In the genomic region with DNA sequence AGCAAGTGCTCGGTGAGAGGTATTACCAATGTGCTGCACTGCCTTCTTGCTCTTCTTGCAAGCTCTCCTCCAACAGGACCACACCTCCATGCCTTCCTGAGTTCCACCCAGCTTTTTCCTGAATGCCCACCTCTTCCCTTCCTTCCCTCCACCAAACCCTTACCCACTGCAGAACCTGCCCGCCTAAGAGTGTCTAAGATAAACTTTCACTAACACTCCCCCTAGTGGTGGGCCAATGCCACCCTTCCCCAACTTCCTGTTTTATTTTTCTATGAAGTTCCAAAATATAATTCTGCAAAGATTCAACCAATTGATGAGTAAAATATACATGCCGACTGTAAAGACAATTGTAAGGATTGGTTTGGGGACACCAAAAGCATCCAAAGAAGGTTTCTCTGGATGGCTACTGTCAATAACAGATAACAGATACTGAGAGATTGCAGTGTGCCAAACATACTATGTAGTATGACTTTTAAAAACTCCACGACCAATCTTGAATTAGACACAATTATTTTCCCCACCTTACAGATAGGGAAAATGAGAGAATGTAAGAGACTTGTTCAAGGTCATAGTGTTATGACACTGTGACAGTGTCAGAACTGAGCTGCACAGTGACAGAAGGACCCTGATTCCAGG, we compare ENCODE assay signal across 10 cellular contexts. TPM values are rescaled to one million over a fixed set of nuclear protein-coding genes. Genes with fewer than 3 reads are reported as not detected.
DNase-seq lines count a peak whose midpoint lies in the region; ATAC-seq and TF ChIP-seq lines count a peak whose summit lies in the region.
"Had no signal": no experiment of that assay in that cellular context is flagged by ENCODE, and none has a peak within 500 bp of the region (broad histone marks: within the 10 kb centered on the region; RNA-seq: fewer than 3 reads in every experiment).

No MANE protein-coding gene starts in this region.

- no peaks in the 10 kb centered on the region for H3K9me3 ChIP-seq in MM.1S (replicated peaks; ENCODE audit: insufficient read depth, low read length)

- DNase-seq in CD14-positive monocyte (ENCODE audit: low spot score) (no peak), MM.1S (peak; percentile 50), UCSD-AML1 (lab: John Stamatoyannopoulos, UW; ENCODE audit: unreplicated experiment) (peak; percentile 38), left kidney (ENCODE audit: low read depth, low spot score) (peak; percentile 70)
- DNase-seq in stimulated activated CD8-positive, alpha-beta memory T cell treated with anti-CD3 and anti-CD28 coated beads, Interleukin-15, amount 100 ng/mL, for 1 hour (ENCODE audit: low read depth), result peak; percentile 16

- no peaks in the 10 kb centered on the region for H4K20me1 ChIP-seq in MM.1S (ENCODE audit: insufficient read depth, low read length)

- H3K36me3 ChIP-seq in MM.1S (replicated peaks; ENCODE audit: insufficient read depth, low read length), result no peaks in the 10 kb centered on the region

- H3K79me2 ChIP-seq in MM.1S (ENCODE audit: low read length), result no peaks in the 10 kb centered on the region

- H3K9ac ChIP-seq in MM.1S (ENCODE audit: low read length), result no peak overlapping the region

- H3K4me1 ChIP-seq in MM.1S (ENCODE audit: low read length), result no peaks in the 10 kb centered on the region

- no peaks in the 10 kb centered on the region for H3F3A ChIP-seq in MM.1S (ENCODE audit: insufficient read depth, low read length)

- H3K27ac Mint-ChIP-seq in CD14-positive monocyte (no peak overlapping the region), brain (no peak overlapping the region)
- H3K27ac Mint-ChIP-seq: stimulated activated naive CD8-positive, alpha-beta T cell treated with anti-CD3 and anti-CD28 coated beads, Interleukin-15, Interleukin-2, amounts not matched to agents 100 ng/mL and 50 ng/mL, for 24 hours had no signal

- ATAC-seq in GM19395 (IDR thresholded peaks at IDR 0.05; ENCODE audit: unreplicated experiment), result peak; percentile 87
- ATAC-seq in HG02852 (IDR thresholded peaks at IDR 0.05; ENCODE audit: unreplicated experiment), result no peak

- peaks cover 2 to 7% (median 3%) of the 10 kb centered on the region in 3 donors for H3K27me3 Mint-ChIP-seq in CD14-positive monocyte (ENCODE audit: low read depth in 3 of 3)
- peaks cover 4% of the 10 kb centered on the region for H3K27me3 Mint-ChIP-seq in brain

- no peak overlapping the region for H3K27ac ChIP-seq in MM.1S (ENCODE audit: low read length)

- no peak overlapping the region for H3K4me2 ChIP-seq in MM.1S (ENCODE audit: low read depth, low read length)

- no peaks in the 10 kb centered on the region for H3K9me2 ChIP-seq in MM.1S (replicated peaks; ENCODE audit: insufficient read depth, low read length)

- H3K4me1 Mint-ChIP-seq in CD14-positive monocyte (peaks cover 2% of the 10 kb centered on the region), brain (peaks cover 5% of the 10 kb centered on the region)

- H3K4me3 Mint-ChIP-seq in CD14-positive monocyte (no peak overlapping the region), brain (no peak overlapping the region)
- H3K4me3 Mint-ChIP-seq: IgD-negative memory B cell; stimulated activated naive CD8-positive, alpha-beta T cell treated with anti-CD3 and anti-CD28 coated beads, Interleukin-15, Interleukin-2, amounts not matched to agents 100 ng/mL and 50 ng/mL, for 24 hours had no signal

- no peak overlapping the region; the same call in 1 of the 2 replicates for H2AFZ ChIP-seq in MM.1S (ENCODE audit: low read length)

- H3K9me3 Mint-ChIP-seq in CD14-positive monocyte, result peaks cover 0 to 2% (median 0%) of the 10 kb centered on the region in 7 donors
- peaks cover 0 to 9% (median 6%) of the 10 kb centered on the region in 5 experiments for H3K9me3 Mint-ChIP-seq in brain

- intact Hi-C loops in CD14-positive monocyte (cut with micrococcal nuclease), result no loop called here

- no peaks in the 10 kb centered on the region for H3K36me3 Mint-ChIP-seq in CD14-positive monocyte
- no peaks in the 10 kb centered on the region for H3K36me3 Mint-ChIP-seq in brain
- H3K36me3 Mint-ChIP-seq: IgD-negative memory B cell had no signal

- H3K4me3 ChIP-seq in MM.1S (ENCODE audit: low read length), result no peak overlapping the region

- H3K27me3 ChIP-seq in MM.1S (replicated peaks; ENCODE audit: insufficient read depth, low read length), result no peaks in the 10 kb centered on the region

- peak; percentile 94 for TF ChIP-seq CTCF in CD14-positive monocyte (IDR thresholded peaks at IDR 0.05)
- peak; percentile 94 for TF ChIP-seq CTCF in MM.1S (IDR thresholded peaks at IDR 0.05; ENCODE audit: low read length)
- TF ChIP-seq CTCF in brain (conservative IDR thresholded peaks at IDR 0.05), result peak; percentile 62 to 75

RNA-seq across cellular contexts. Expression of a gene that starts 38.6 kb away (rescaled TPM):
- polyA plus RNA-seq in CD14-positive monocyte, result 10 to 100 TPM; 10.2 to 11.5 TPM
- 10.8 TPM for polyA plus RNA-seq in brain (ENCODE audit: insufficient read depth, low read depth, low replicate concordance)
